ENCODE assay signal across 1 cellular context in the genomic region with DNA sequence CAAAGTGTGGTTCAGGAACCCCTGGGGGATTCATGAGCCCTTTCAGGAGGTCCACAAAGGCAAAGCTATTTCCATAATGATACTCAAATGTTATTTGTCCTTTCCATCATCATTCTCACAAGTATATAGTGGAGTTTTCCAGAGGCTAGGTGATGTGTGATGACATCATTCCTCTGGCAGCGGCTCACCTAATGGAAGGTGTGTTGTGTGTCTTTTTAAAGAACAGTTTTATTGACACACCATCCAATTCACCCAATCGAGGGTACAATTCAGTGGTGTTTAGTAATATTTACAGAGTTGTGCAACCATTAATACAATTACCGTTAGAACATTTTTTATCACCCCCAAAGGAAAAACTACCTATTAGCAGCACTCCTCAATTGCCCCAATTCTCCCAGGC.
TF ChIP-seq lines count a peak whose summit lies in the region.

No MANE protein-coding gene starts in this region.

TF ChIP-seq in GM12878, 131 proteins besides CTCF, POLR2A, EP300 and RAD21 (continued from another document):
- no peak for TF ChIP-seq GATAD2B (conservative IDR thresholded peaks at IDR 0.05; ENCODE audit: low read depth)
